8 cellular contexts compared by ENCODE assay signal in genomic region chr3:158539414-158540014, GRCh38. TPM values are rescaled to one million over a fixed set of nuclear protein-coding genes. Genes with fewer than 3 reads are reported as not detected.
DNase-seq lines count a peak whose midpoint lies in the region; ATAC-seq and TF ChIP-seq lines count a peak whose summit lies in the region.

No MANE protein-coding gene starts in this region.

- H3K27me3 ChIP-seq in fibroblast of lung (ENCODE audit: control insufficient read depth, insufficient read depth, low read length) = no peaks in the 10 kb centered on the region
- H3K27me3 ChIP-seq in parathyroid adenoma (ENCODE audit: control insufficient read depth, insufficient read depth, low read length) = no peaks in the 10 kb centered on the region

- no peak overlapping the region for H3K4me2 ChIP-seq in fibroblast of lung (ENCODE audit: extremely low read depth, insufficient read depth, low read length)
- H3K4me2 ChIP-seq in parathyroid adenoma (ENCODE audit: low read length) = no peak overlapping the region

- H3K9me3 ChIP-seq in fibroblast of lung (ENCODE audit: control insufficient read depth, insufficient read depth, low read depth, low read length) (no peaks in the 10 kb centered on the region), parathyroid adenoma (ENCODE audit: control insufficient read depth, low read length) (no peaks in the 10 kb centered on the region)

- no peaks in the 10 kb centered on the region for H3K36me3 ChIP-seq in fibroblast of lung (ENCODE audit: control insufficient read depth, insufficient read depth, low read length)
- H3K36me3 ChIP-seq in parathyroid adenoma (ENCODE audit: control insufficient read depth, insufficient read depth, low read length) = no peaks in the 10 kb centered on the region

- H3K36me3 Mint-ChIP-seq in activated CD4-positive, alpha-beta memory T cell treated with anti-CD3 and anti-CD28 coated beads for 36 hours = peaks cover 4% of the 10 kb centered on the region

- H3K79me2 ChIP-seq in fibroblast of lung (ENCODE audit: control insufficient read depth, insufficient read depth, low read length) (no peaks in the 10 kb centered on the region), parathyroid adenoma (no peaks in the 10 kb centered on the region)

- intact Hi-C loops in activated CD4-positive, alpha-beta memory T cell treated with anti-CD3 and anti-CD28 coated beads for 36 hours (cut with micrococcal nuclease) = loop anchor here (1.0 to 10.0 kb wide), 4 partner anchors 103 to 675 kb away; partner anchors contain the start of genes GFM1 and SHOX2

- ATAC-seq in HG03175 (IDR thresholded peaks at IDR 0.05; ENCODE audit: unreplicated experiment) = peak; percentile 73
- no peak for ATAC-seq in HG03139 (IDR thresholded peaks at IDR 0.05; ENCODE audit: unreplicated experiment)

- CTCF ChIA-PET in activated CD4-positive, alpha-beta memory T cell treated with anti-CD3 and anti-CD28 coated beads for 36 hours (lab: Charles Lee) = interaction anchor here (0.6 to 2.9 kb wide), 15 partner anchors 9 to 933 kb away, joined by 3 to 21 read pairs (median 4); partner anchors contain the start of gene GFM1

- H3K27ac Mint-ChIP-seq in activated CD4-positive, alpha-beta memory T cell treated with anti-CD3 and anti-CD28 coated beads for 36 hours = no peak overlapping the region

- no peaks in the 10 kb centered on the region for H3K27me3 Mint-ChIP-seq in activated CD4-positive, alpha-beta memory T cell treated with anti-CD3 and anti-CD28 coated beads for 36 hours

- peak; percentile 37 to 55 for TF ChIP-seq CTCF in fibroblast of lung (conservative IDR thresholded peaks at IDR 0.05 in 1 of 2, IDR thresholded peaks at IDR 0.05 in 1 of 2; ENCODE audit: low read depth in 1 of 2, low read length in 2 of 2)
- TF ChIP-seq CTCF in parathyroid adenoma (IDR thresholded peaks at IDR 0.05) = peak; percentile 51

- H3K4me3 ChIP-seq in fibroblast of lung (replicated peaks in 1 of 4; ENCODE audit: control extremely low read depth in 1 of 4, insufficient read depth in 1 of 4, low read depth in 3 of 4, low read length in 4 of 4) = no peak overlapping the region
- H3K4me3 ChIP-seq in parathyroid adenoma (ENCODE audit: low read depth, low read length) = no peak overlapping the region

- H3K27ac ChIP-seq in fibroblast of lung (ENCODE audit: insufficient read depth, low read length) (no peak overlapping the region), parathyroid adenoma (no peak overlapping the region)

- no peaks in the 10 kb centered on the region for H3K4me1 Mint-ChIP-seq in activated CD4-positive, alpha-beta memory T cell treated with anti-CD3 and anti-CD28 coated beads for 36 hours (ENCODE audit: low read depth)

- peak; percentile 35 for DNase-seq in SIG-M5 treated with dmso at 0.1 percent for 504 hours (lab: John Stamatoyannopoulos, UW; ENCODE audit: unreplicated experiment)
- no peak for DNase-seq in SIG-M5 (lab: John Stamatoyannopoulos, UW)
- DNase-seq in NCI-H510A (lab: John Stamatoyannopoulos, UW) = peak; percentile 1
- peak; percentile 35 for DNase-seq in activated CD4-positive, alpha-beta memory T cell treated with anti-CD3 and anti-CD28 coated beads for 36 hours
- peak; percentile 44 to 73 for DNase-seq in fibroblast of lung (ENCODE audit: low read depth in 2 of 2)

- H4K20me1 ChIP-seq in fibroblast of lung (ENCODE audit: control insufficient read depth, extremely low read depth, insufficient read depth, low read length) = no peaks in the 10 kb centered on the region

- H3K9ac ChIP-seq in fibroblast of lung (ENCODE audit: insufficient read depth, low read length) (no peak overlapping the region), parathyroid adenoma (no peak overlapping the region)

- POLR2A ChIA-PET in activated CD4-positive, alpha-beta memory T cell treated with anti-CD3 and anti-CD28 coated beads for 36 hours (lab: Charles Lee) = interaction anchor here (0.6 kb wide), 1 partner anchor 361 kb away, joined by 3 read pairs; no protein-coding TSS in a partner anchor

- H3K4me3 Mint-ChIP-seq in activated CD4-positive, alpha-beta memory T cell treated with anti-CD3 and anti-CD28 coated beads for 36 hours = no peak overlapping the region

- no peaks in the 10 kb centered on the region for H3K9me3 Mint-ChIP-seq in activated CD4-positive, alpha-beta memory T cell treated with anti-CD3 and anti-CD28 coated beads for 36 hours

- H2AFZ ChIP-seq in fibroblast of lung (ENCODE audit: low read length) = peak overlapping the region; percentile 91
- H2AFZ ChIP-seq in parathyroid adenoma = peak overlapping the region; percentile 51

- no peaks in the 10 kb centered on the region for H3K4me1 ChIP-seq in fibroblast of lung (ENCODE audit: control insufficient read depth, extremely low read depth, insufficient read depth, low read length)
- H3K4me1 ChIP-seq in parathyroid adenoma = no peaks in the 10 kb centered on the region

RNA-seq across cellular contexts. Expression of gene MLF1, which starts 31.5 kb away (rescaled TPM):
- 1 to 10 TPM; 3.8 to 3.9 TPM for total RNA-seq in activated CD4-positive, alpha-beta memory T cell treated with anti-CD3 and anti-CD28 coated beads for 36 hours
- 7.9 and 11.8 TPM in 2 replicates for total RNA-seq in fibroblast of lung
- 4.7 and 6.9 TPM in 2 replicates for polyA plus RNA-seq in fibroblast of lung
- 4.9 and 6.4 TPM in 2 replicates for polyA plus RNA-seq in fibroblast of lung (2012)
- 1.6 TPM in 1 of 2 replicates, not detected in the other for polyA minus RNA-seq in fibroblast of lung (ENCODE audit: low replicate concordance)
